8 cellular contexts compared by ENCODE assay signal in the genomic region with DNA sequence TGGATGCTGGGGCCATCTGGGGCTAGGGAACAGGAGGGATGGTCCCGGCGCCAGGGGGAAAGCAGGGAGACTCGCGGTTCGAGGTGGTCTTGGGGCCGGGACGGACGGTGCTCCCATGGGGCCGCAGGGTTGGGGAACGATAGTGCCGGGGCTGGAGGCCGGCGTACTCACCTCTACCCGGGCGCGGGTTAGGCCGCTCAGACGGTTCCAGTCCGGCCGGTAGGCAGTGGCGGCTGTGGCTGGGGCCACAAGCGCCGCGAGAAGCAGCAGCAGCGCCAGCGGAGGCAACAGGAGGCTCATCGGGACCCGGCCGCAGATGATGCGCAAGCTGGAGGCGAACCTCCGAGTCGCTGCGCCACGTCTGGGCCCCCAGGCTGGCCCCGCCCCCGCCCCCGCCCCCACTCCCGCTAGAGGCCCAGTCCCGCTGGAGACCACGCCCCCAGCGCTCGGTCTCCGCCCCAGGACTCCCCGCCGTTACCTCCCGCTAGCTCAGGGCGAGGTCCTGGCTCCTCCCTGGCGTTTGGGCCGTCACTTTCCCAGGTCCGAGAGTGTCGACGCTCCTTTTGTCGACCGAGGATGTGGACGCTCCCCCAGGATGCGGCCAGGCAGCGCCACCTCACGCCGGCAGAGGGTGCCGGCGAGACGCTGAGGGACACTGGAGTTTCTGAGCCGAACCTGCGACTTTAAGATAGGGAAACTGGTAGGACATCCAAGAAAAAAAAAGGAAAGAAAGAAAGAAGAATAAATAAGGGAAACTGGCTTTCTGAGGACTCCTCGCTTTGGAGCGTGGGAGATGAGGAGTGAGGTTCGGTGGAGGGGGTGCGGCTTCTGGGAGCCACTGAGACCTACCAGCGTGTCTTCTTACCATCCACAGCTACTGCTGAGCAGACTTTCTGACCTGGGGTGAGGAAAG. TPM values are rescaled to one million over a fixed set of nuclear protein-coding genes. Genes with fewer than 3 reads are reported as not detected.
DNase-seq lines count a peak whose midpoint lies in the region; ATAC-seq, FAIRE-seq and TF ChIP-seq lines count a peak whose summit lies in the region.

A gene with protein sequence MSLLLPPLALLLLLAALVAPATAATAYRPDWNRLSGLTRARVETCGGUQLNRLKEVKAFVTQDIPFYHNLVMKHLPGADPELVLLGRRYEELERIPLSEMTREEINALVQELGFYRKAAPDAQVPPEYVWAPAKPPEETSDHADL (minus strand): TSS at position 363 of the 913 bp plus-strand sequence. CDS start 63 bp downstream, at position 300.

- 38% methylated on average over 45 of the region's 70 CpGs for WGBS in HepG2 (ENCODE audit: low lambda C conversion rate)

- peak; percentile 88 for DNase-seq in AG04449 (ENCODE audit: low read depth, low spot score)
- peak; percentile 97 for DNase-seq in NCI-H460 (ENCODE audit: extremely low read depth, low read depth)
- DNase-seq in activated CD4-positive, alpha-beta T cell treated with anti-CD3 and anti-CD28 coated beads, Interleukin-2, amount 50 U/mL, for 24 hours (ENCODE audit: low read depth in 1 of 2, low spot score in 1 of 2), result peak; percentile 70 to 74
- DNase-seq in dermis blood vessel endothelial cell, result peak; percentile 98
- peak; percentile 86 for DNase-seq in HepG2 (ENCODE audit: low spot score)
- peak; percentile 78 to 86 for DNase-seq in stimulated activated CD4-positive, alpha-beta T cell treated with anti-CD3 and anti-CD28 coated beads, Interleukin-2, amount 100 ng/mL, for 48 hours

- H3K79me2 ChIP-seq in HepG2 (ENCODE audit: insufficient read depth, low read length), result no peaks in the 10 kb centered on the region

- in situ Hi-C loops in HepG2 (cut with HindIII; ENCODE audit: extremely low pct_ligation_motif_present, low pct_unique_long_range_greater_than_20kb), result no loop called here

- peak; percentile 60 for FAIRE-seq in HepG2 (lab: Jason Lieb, UNC)

- TF ChIP-seq CTCF in AG04449 (IDR thresholded peaks at IDR 0.05; ENCODE audit: insufficient read depth, low read length, missing control alignments), result peak; percentile 97
- peak; percentile 95 for TF ChIP-seq CTCF in HepG2 (CRISPR knock-in tag; IDR thresholded peaks at IDR 0.05)

- H3K9me3 ChIP-seq in HepG2 (ENCODE audit: low read length), result no peaks in the 10 kb centered on the region

- H3K4me2 ChIP-seq in HepG2 (ENCODE audit: low read depth, low read length), result peak within 1 kb of the TSS; percentile 88

- H3K36me3 ChIP-seq in HepG2 (replicated peaks in 1 of 2; ENCODE audit: control insufficient read depth in 1 of 2, insufficient read depth in 2 of 2, low read length in 2 of 2), result no peaks in the 10 kb centered on the region

- H3K4me3 ChIP-seq in AG04449 (ENCODE audit: low read depth, low read length) (peak within 1 kb of the TSS; percentile 97), HepG2 (replicated peaks in 1 of 3; ENCODE audit: insufficient read depth in 1 of 3, low read depth in 2 of 3, low read length in 3 of 3) (peak within 1 kb of the TSS; percentile 39 to 64 (median 44); a peak in 5 of 6 replicates)

- peak; percentile 53 for ATAC-seq in GM18873 (IDR thresholded peaks at IDR 0.05; ENCODE audit: low FRiP score, unreplicated experiment)
- ATAC-seq in HG03135 (IDR thresholded peaks at IDR 0.05; ENCODE audit: unreplicated experiment), result peak; percentile 92
- peak; percentile 90 for ATAC-seq in HepG2

- no peaks in the 10 kb centered on the region for H4K20me1 ChIP-seq in HepG2 (ENCODE audit: insufficient read depth, low read length)

- intact Hi-C loops in HepG2 (cut with micrococcal nuclease; ENCODE audit: unreplicated experiment), result loop anchor here (1.0 kb wide), 1 partner anchor 42 kb away; no protein-coding TSS in a partner anchor

- POLR2A ChIA-PET in AG04449 (lab: Yijun Ruan, JAX) (interaction anchor here (0.5 to 1.2 kb wide), 10 partner anchors 9 to 160 kb away, joined by 3 to 14 read pairs (median 3); a partner anchor contains a TSS), HepG2 (lab: Yijun Ruan, JAX) (interaction anchor here (1.0 to 1.5 kb wide), 11 partner anchors 8 to 138 kb away, joined by 3 to 7 read pairs (median 4); a partner anchor contains a TSS)

- peaks cover 26% of the 10 kb centered on the region for H3K4me1 ChIP-seq in HepG2 (ENCODE audit: insufficient read depth, low read length)

- CTCF ChIA-PET in AG04449 (lab: Yijun Ruan, JAX) (interaction anchor here (0.6 to 8.9 kb wide), 43 partner anchors 9 to 204 kb away, joined by 3 to 160 read pairs (median 5); a partner anchor contains a TSS), HepG2 (lab: Yijun Ruan, JAX; ENCODE audit: low intra/inter-chr PET ratio, low total read pairs) (interaction anchor here (1.5 to 1.6 kb wide), 2 partner anchors 42 to 124 kb away, joined by 6 to 17 read pairs; no protein-coding TSS in a partner anchor)

- H3K27me3 ChIP-seq in HepG2 (ENCODE audit: control insufficient read depth in 1 of 2, insufficient read depth in 2 of 2, low read length in 2 of 2), result no peaks in the 10 kb centered on the region

- no peak for TF ChIP-seq POLR2A in HepG2 (IDR thresholded peaks at IDR 0.05; ENCODE audit: insufficient read depth in 1 of 2, low read depth in 2 of 2, low read length in 2 of 2)

- H3K9ac ChIP-seq in HepG2 (ENCODE audit: insufficient read depth, low read depth, low read length), result peak within 1 kb of the TSS; percentile 47; the same call in 1 of the 2 replicates

- BruUV-seq in HepG2 (replicated peaks; lab: Mats Ljungman, UMichigan), result no TSS peak

- H2AFZ ChIP-seq in HepG2 (ENCODE audit: low read length), result peak within 1 kb of the TSS; percentile 20

- TF ChIP-seq EP300 in HepG2 (IDR thresholded peaks at IDR 0.05; ENCODE audit: low read depth in 2 of 2, low read length in 2 of 2) (no peak), HepG2 (CRISPR knock-in tag; IDR thresholded peaks at IDR 0.05; ENCODE audit: borderline replicate concordance) (no peak)

- peak; percentile 90 for TF ChIP-seq RAD21 in HepG2 (CRISPR knock-in tag; IDR thresholded peaks at IDR 0.05)

- H3K27ac ChIP-seq in HepG2 (ENCODE audit: extremely low read length, insufficient read depth, low read length), result no peak within 1 kb of the TSS

TF ChIP-seq in HepG2, 621 proteins besides CTCF, POLR2A, EP300 and RAD21 (continues in another document):
- TF ChIP-seq ZNF317 (CRISPR knock-in tag; IDR thresholded peaks at IDR 0.05), result no peak
- TF ChIP-seq FOSL2 (CRISPR knock-in tag; IDR thresholded peaks at IDR 0.05), result peak; percentile 15; the same call in 1 of the 2 replicates
- TF ChIP-seq, protein P1, sequence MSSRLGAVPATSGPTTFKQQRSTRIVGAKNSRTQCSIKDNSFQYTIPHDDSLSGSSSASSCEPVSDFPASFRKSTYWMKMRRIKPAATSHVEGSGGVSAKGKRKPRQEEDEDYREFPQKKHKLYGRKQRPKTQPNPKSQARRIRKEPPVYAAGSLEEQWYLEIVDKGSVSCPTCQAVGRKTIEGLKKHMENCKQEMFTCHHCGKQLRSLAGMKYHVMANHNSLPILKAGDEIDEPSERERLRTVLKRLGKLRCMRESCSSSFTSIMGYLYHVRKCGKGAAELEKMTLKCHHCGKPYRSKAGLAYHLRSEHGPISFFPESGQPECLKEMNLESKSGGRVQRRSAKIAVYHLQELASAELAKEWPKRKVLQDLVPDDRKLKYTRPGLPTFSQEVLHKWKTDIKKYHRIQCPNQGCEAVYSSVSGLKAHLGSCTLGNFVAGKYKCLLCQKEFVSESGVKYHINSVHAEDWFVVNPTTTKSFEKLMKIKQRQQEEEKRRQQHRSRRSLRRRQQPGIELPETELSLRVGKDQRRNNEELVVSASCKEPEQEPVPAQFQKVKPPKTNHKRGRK (CRISPR knock-in tag; IDR thresholded peaks at IDR 0.05), result 0 out of 2 replicates have a peak, but pooled peaks have one; percentile 33
- TF ChIP-seq KDM5A (IDR thresholded peaks at IDR 0.05; ENCODE audit: borderline replicate concordance, low read length), result no peak
- TF ChIP-seq EEA1 (CRISPR knock-in tag; IDR thresholded peaks at IDR 0.05; ENCODE audit: borderline replicate concordance), result peak; percentile 41; the same call in 1 of the 2 replicates
- no peak for TF ChIP-seq GATA4 (IDR thresholded peaks at IDR 0.05; ENCODE audit: borderline replicate concordance, low read depth)
- TF ChIP-seq ZMAT3 (CRISPR knock-in tag; conservative IDR thresholded peaks at IDR 0.05), result peak; percentile 78; the same call in 1 of the 2 replicates
- 0 out of 2 replicates have a peak, but pooled peaks have one; percentile 24 for TF ChIP-seq ZNF598 (CRISPR knock-in tag; IDR thresholded peaks at IDR 0.05; ENCODE audit: borderline replicate concordance)
- TF ChIP-seq ZNF431 (CRISPR knock-in tag; IDR thresholded peaks at IDR 0.05; ENCODE audit: borderline replicate concordance, low read depth), result no peak
- no peak for TF ChIP-seq RXRA (CRISPR knock-in tag; IDR thresholded peaks at IDR 0.05)
- TF ChIP-seq POGZ (CRISPR knock-in tag; IDR thresholded peaks at IDR 0.05), result peak; percentile 17; the same call in 1 of the 2 replicates

RNA-seq across cellular contexts. Expression of the gene that starts here (rescaled TPM):
- total RNA-seq in NCI-H460 (2014; rRNA removed; shearing (Covaris generic)), result 32.0 and 36.2 TPM in 2 replicates
- polyA plus RNA-seq in NCI-H460 (2014; cell fraction: nucleus; rRNA removed), result 23.9 and 76.1 TPM in 2 replicates
- total RNA-seq in dermis blood vessel endothelial cell (18.7 and 33.7 TPM in 2 replicates), HepG2 (2016; rRNA removed; fragmentation: Illumina TruSeq; extraction: Trizol) (2.4 and 4.1 TPM in 2 replicates)
- 1.9 and 4.6 TPM in 2 replicates for total RNA-seq in HepG2 (2016; cell fraction: cytosol; rRNA removed; fragmentation: Illumina TruSeq; extraction: Trizol; ENCODE audit: low read depth)
- total RNA-seq in HepG2 (2016; cell fraction: insoluble cytoplasmic fraction; rRNA removed; fragmentation: Illumina TruSeq; extraction: Trizol), result 1.6 and 3.5 TPM in 2 replicates
- total RNA-seq in HepG2 (2016; cell fraction: membrane; rRNA removed; fragmentation: Illumina TruSeq; extraction: Trizol), result 1.9 and 2.9 TPM in 2 replicates
- total RNA-seq in HepG2 (2016; cell fraction: nucleus; rRNA removed; fragmentation: Illumina TruSeq; extraction: Trizol), result 1.5 and 2.6 TPM in 2 replicates
- 4.3 and 5.5 TPM in 2 replicates for polyA plus RNA-seq in HepG2 (2011; rRNA removed)
- polyA plus RNA-seq in HepG2 (2011; cell fraction: cytosol; rRNA removed), result 5.8 and 12.6 TPM in 2 replicates
- polyA plus RNA-seq in HepG2 (2011; cell fraction: nucleus; rRNA removed), result 5.9 and 7.6 TPM in 2 replicates
- polyA plus RNA-seq in HepG2 (2012), result 2.5 and 2.9 TPM in 2 replicates
- polyA plus RNA-seq in HepG2 (2016; cell fraction: cytosol; fragmentation: Illumina TruSeq; extraction: Trizol; ENCODE audit: low read depth), result 3.5 and 5.0 TPM in 2 replicates
- 2.3 and 2.8 TPM in 2 replicates for polyA plus RNA-seq in HepG2 (2016; cell fraction: insoluble cytoplasmic fraction; fragmentation: Illumina TruSeq; extraction: Trizol; ENCODE audit: low read depth)
- 4.2 and 4.5 TPM in 2 replicates for polyA plus RNA-seq in HepG2 (2016; cell fraction: membrane; fragmentation: Illumina TruSeq; extraction: Trizol; ENCODE audit: low read depth)
- polyA plus RNA-seq in HepG2 (2016; cell fraction: nucleus; fragmentation: Illumina TruSeq; extraction: Trizol; ENCODE audit: insufficient read depth, low read depth), result 3.5 and 5.2 TPM in 2 replicates
- 1.4 and 4.9 TPM in 2 replicates for polyA minus RNA-seq in HepG2 (2011; rRNA and poly(A)+ RNA removed; ENCODE audit: low replicate concordance)
- 1.8 and 2.3 TPM in 2 replicates for polyA minus RNA-seq in HepG2 (2011; cell fraction: cytosol; rRNA and poly(A)+ RNA removed)
- 1.5 and 2.4 TPM in 2 replicates for polyA minus RNA-seq in HepG2 (2011; cell fraction: nucleus; rRNA and poly(A)+ RNA removed)
